Comparison of ENCODE assay signal across 22 cellular contexts in the genomic region with DNA sequence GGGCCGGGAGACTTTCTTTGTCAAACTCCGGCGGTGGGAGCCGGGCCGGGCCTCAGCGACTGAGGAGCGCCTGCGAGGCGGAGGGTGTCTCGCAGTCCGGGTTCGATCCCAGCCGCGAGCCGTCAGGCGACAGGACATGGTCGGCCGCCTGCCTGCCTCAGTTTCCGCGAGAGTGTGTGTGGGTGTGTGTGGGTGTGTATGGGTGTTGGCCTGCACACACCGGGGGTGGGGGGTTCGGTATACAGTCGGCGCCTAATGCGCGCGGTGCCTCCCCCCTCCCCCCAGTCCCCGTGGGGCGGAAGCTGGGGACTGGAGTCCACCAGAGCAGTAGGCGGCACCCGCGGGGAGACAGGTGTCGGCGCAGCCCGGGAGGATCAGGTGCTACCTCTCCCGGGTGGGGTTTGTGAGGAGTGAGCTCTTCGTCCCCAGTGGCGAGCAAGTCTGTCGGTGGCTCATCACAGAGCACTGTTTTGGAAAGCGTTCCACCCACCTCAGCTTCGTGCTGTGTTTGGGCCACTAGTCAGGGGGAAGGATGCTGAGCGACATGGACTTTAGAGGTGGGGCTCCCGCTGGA.
DNase-seq lines count a peak whose midpoint lies in the region; ATAC-seq, FAIRE-seq and TF ChIP-seq lines count a peak whose summit lies in the region.
"Had no signal": no experiment of that assay in that cellular context is flagged by ENCODE, and none has a peak within 500 bp of the region (broad histone marks: within the 10 kb centered on the region; RNA-seq: fewer than 3 reads in every experiment).

No MANE protein-coding gene starts in this region.

- no peak overlapping the region for H3K9ac ChIP-seq in kidney (ENCODE audit: low read length in 2 of 2)

- intact Hi-C loops in kidney (cut with DNase I) = no loop called here

- H3K4me1 Mint-ChIP-seq in type B pancreatic cell (ENCODE audit: unreplicated experiment) = no peaks in the 10 kb centered on the region
- H3K4me1 Mint-ChIP-seq: neural crest cell had no signal

- H3K27ac ChIP-seq in RWPE2 (ENCODE audit: poor library complexity, severe bottlenecking) = no peak overlapping the region
- H3K27ac ChIP-seq in kidney (ENCODE audit: low read depth in 2 of 2, low read length in 2 of 2) = no peak overlapping the region
- H3K27ac ChIP-seq: adrenal gland had no signal

- no peak overlapping the region for H3K4me3 ChIP-seq in RWPE2 (ENCODE audit: severe bottlenecking)
- H3K4me3 ChIP-seq in kidney (ENCODE audit: low read length in 2 of 2) = no peak overlapping the region
- H3K4me3 ChIP-seq: adrenal gland had no signal

- peaks cover 4% of the 10 kb centered on the region for H3K27me3 ChIP-seq in RWPE2 (ENCODE audit: insufficient read depth, poor library complexity, severe bottlenecking)
- H3K27me3 ChIP-seq: BE2C had no signal

- no peak for FAIRE-seq in kidney (lab: Jason Lieb, UNC)
- FAIRE-seq: A204.1 had no signal

- H3K36me3 Mint-ChIP-seq in type B pancreatic cell = no peaks in the 10 kb centered on the region

- H3K36me3 ChIP-seq in RWPE2 (ENCODE audit: low read depth) (no peaks in the 10 kb centered on the region), kidney (ENCODE audit: control insufficient read depth in 1 of 2, insufficient read depth in 2 of 2, low read length in 2 of 2) (no peaks in the 10 kb centered on the region)
- H3K36me3 ChIP-seq: adrenal gland, BE2C had no signal

- H3K9me3 ChIP-seq in RWPE2 (ENCODE audit: severe bottlenecking) (peaks cover 3% of the 10 kb centered on the region), kidney (ENCODE audit: control insufficient read depth in 1 of 2, low read length in 2 of 2) (no peaks in the 10 kb centered on the region)
- H3K9me3 ChIP-seq: adrenal gland, BE2C had no signal

- DNase-seq in activated CD8-positive, alpha-beta memory T cell treated with anti-CD3 and anti-CD28 coated beads for 24 hours = peak; percentile 55
- no peak for DNase-seq in activated CD8-positive, alpha-beta memory T cell treated with anti-CD3 and anti-CD28 coated beads, Interleukin-2, amount 50 U/mL, for 4 hours
- peak; percentile 84 for DNase-seq in RWPE2 (ENCODE audit: low spot score)
- DNase-seq in kidney = peak; percentile 82
- peak; percentile 88 for DNase-seq in type B pancreatic cell (ENCODE audit: extremely low spot score, unreplicated experiment)
- no peak for DNase-seq in NCI-H748 treated with DMSO at 0.1 percent for 48 hours (lab: John Stamatoyannopoulos, UW)
- DNase-seq: activated CD4-positive, alpha-beta T cell treated with anti-CD3 and anti-CD28 coated beads for 48 hours; activated gamma-delta T cell; BE2C; cortex of kidney; DND-41; Kasumi-1; NCI-H1930; NCI-H226; NCI-H82; PC-3; T-helper 1 cell had no signal

- H3K27me3 Mint-ChIP-seq in type B pancreatic cell = no peaks in the 10 kb centered on the region

- H3K27ac Mint-ChIP-seq in type B pancreatic cell = no peak overlapping the region

- H3K4me1 ChIP-seq in RWPE2 (ENCODE audit: insufficient read depth, poor library complexity, severe bottlenecking) (no peaks in the 10 kb centered on the region), kidney (ENCODE audit: control insufficient read depth in 1 of 2, insufficient read depth in 1 of 2, low read depth in 1 of 2, low read length in 2 of 2) (no peaks in the 10 kb centered on the region)
- H3K4me1 ChIP-seq: adrenal gland, BE2C had no signal

- H3K4me3 Mint-ChIP-seq in type B pancreatic cell = no peak overlapping the region
- H3K4me3 Mint-ChIP-seq: neural crest cell had no signal

- ATAC-seq in RWPE2 (ENCODE audit: low read depth) = no peak
- no peak for ATAC-seq in HG03097 (IDR thresholded peaks at IDR 0.05; ENCODE audit: low FRiP score, unreplicated experiment)
- no peak for ATAC-seq in GM18511 (IDR thresholded peaks at IDR 0.05; ENCODE audit: unreplicated experiment)
- ATAC-seq: PC-3 had no signal

- peaks cover 10% of the 10 kb centered on the region for H3K9me3 Mint-ChIP-seq in type B pancreatic cell

- TF ChIP-seq CTCF in RWPE2 (IDR thresholded peaks at IDR 0.05; ENCODE audit: poor library complexity, severe bottlenecking) (no peak), kidney (IDR thresholded peaks at IDR 0.05; ENCODE audit: borderline replicate concordance, extremely low read depth, insufficient read depth) (no peak), type B pancreatic cell (conservative IDR thresholded peaks at IDR 0.05) (no peak)

Comparison
In these comparisons a context has a peak if more than half of its experiments do, and no peak if none do; other contexts are left out.
1. DNase-seq: peak in activated CD8-positive, alpha-beta memory T cell treated with anti-CD3 and anti-CD28 coated beads for 24 hours (single experiment), RWPE2 (single experiment), kidney (single experiment) and type B pancreatic cell (single experiment); none in activated CD8-positive, alpha-beta memory T cell treated with anti-CD3 and anti-CD28 coated beads, Interleukin-2, amount 50 U/mL, for 4 hours (single experiment) and NCI-H748 treated with DMSO at 0.1 percent for 48 hours (single experiment).